ENCODE assay signal across 8 cellular contexts in genomic region chr7:64795176-64795575, GRCh38. TPM values are rescaled to one million over a fixed set of nuclear protein-coding genes. Genes with fewer than 3 reads are reported as not detected.
DNase-seq lines count a peak whose midpoint lies in the region; ATAC-seq and TF ChIP-seq lines count a peak whose summit lies in the region.

No MANE protein-coding gene starts in this region.

- DNase-seq in activated T-cell treated with anti-CD3 and anti-CD28 coated beads, Interleukin-2, amount 50 U/mL, for 24 hours: no peak
- no peak for DNase-seq in activated T-cell treated with anti-CD3 and anti-CD28 coated beads, Interleukin-2, amount 50 U/mL, for 48 hours
- DNase-seq in activated naive CD4-positive, alpha-beta T cell treated with anti-CD3 and anti-CD28 coated beads, Interleukin-2, amount 50 U/mL, for 72 hours (ENCODE audit: low spot score in 2 of 2): no peak
- peak; percentile 33 for DNase-seq in left kidney (ENCODE audit: low read depth, low spot score)
- no peak for DNase-seq in thoracic aorta (ENCODE audit: low spot score)
- DNase-seq in activated effector memory CD4-positive, alpha-beta T cell treated with anti-CD3 and anti-CD28 coated beads, Interleukin-2, amount 50 U/mL, for 16 hours: no peak

- no peaks in the 10 kb centered on the region for H3K9me3 ChIP-seq in thoracic aorta

- H3K27me3 Mint-ChIP-seq in activated T-cell treated with anti-CD3 and anti-CD28 coated beads, Interleukin-2, amount 50 U/mL, for 24 hours: no peaks in the 10 kb centered on the region

- peak overlapping the region; percentile 98 for H3K27ac Mint-ChIP-seq in activated T-cell treated with anti-CD3 and anti-CD28 coated beads, Interleukin-2, amount 50 U/mL, for 24 hours
- peak overlapping the region; percentile 97 to 98 for H3K27ac Mint-ChIP-seq in activated naive CD4-positive, alpha-beta T cell treated with anti-CD3 and anti-CD28 coated beads, Interleukin-2, amount 50 U/mL, for 72 hours

- H3K36me3 ChIP-seq in thoracic aorta: peaks cover 4% of the 10 kb centered on the region

- no peak for ATAC-seq in activated naive CD4-positive, alpha-beta T cell treated with anti-CD3 and anti-CD28 coated beads, Interleukin-2, amount 50 U/mL, for 72 hours
- ATAC-seq in thoracic aorta (ENCODE audit: insufficient number of reproducible peaks, low FRiP score, low read depth) (no peak), GM18520 (IDR thresholded peaks at IDR 0.05; ENCODE audit: unreplicated experiment) (no peak), GM21381 (IDR thresholded peaks at IDR 0.05; ENCODE audit: unreplicated experiment) (no peak)

- H3K4me1 ChIP-seq in thoracic aorta (ENCODE audit: control insufficient read depth in 1 of 2, low read depth in 2 of 2): peaks cover 8 to 22% of the 10 kb centered on the region in 2 donors

- H3K4me3 ChIP-seq in thoracic aorta: peak overlapping the region; percentile 99

- H3K27me3 ChIP-seq in thoracic aorta (replicated peaks; ENCODE audit: insufficient read depth): no peaks in the 10 kb centered on the region

- H3K36me3 Mint-ChIP-seq in activated T-cell treated with anti-CD3 and anti-CD28 coated beads, Interleukin-2, amount 50 U/mL, for 24 hours (ENCODE audit: low read depth): peaks cover 55% of the 10 kb centered on the region
- H3K36me3 Mint-ChIP-seq in activated naive CD4-positive, alpha-beta T cell treated with anti-CD3 and anti-CD28 coated beads, Interleukin-2, amount 50 U/mL, for 72 hours: peaks cover 15 to 33% of the 10 kb centered on the region in 2 donors

- no peak overlapping the region for H3K27ac ChIP-seq in thoracic aorta

- peak overlapping the region; percentile 100 for H3K4me3 Mint-ChIP-seq in activated T-cell treated with anti-CD3 and anti-CD28 coated beads, Interleukin-2, amount 50 U/mL, for 24 hours

- no peaks in the 10 kb centered on the region for H3K9me3 Mint-ChIP-seq in activated T-cell treated with anti-CD3 and anti-CD28 coated beads, Interleukin-2, amount 50 U/mL, for 24 hours
- no peaks in the 10 kb centered on the region for H3K9me3 Mint-ChIP-seq in activated naive CD4-positive, alpha-beta T cell treated with anti-CD3 and anti-CD28 coated beads, Interleukin-2, amount 50 U/mL, for 72 hours

- TF ChIP-seq CTCF in thoracic aorta (IDR thresholded peaks at IDR 0.05): no peak

- peaks cover 37% of the 10 kb centered on the region for H3K4me1 Mint-ChIP-seq in activated T-cell treated with anti-CD3 and anti-CD28 coated beads, Interleukin-2, amount 50 U/mL, for 24 hours (ENCODE audit: low read depth)

RNA-seq across cellular contexts. Expression of gene ZNF138, which starts 0.9 kb away (rescaled TPM):
- total RNA-seq in activated naive CD4-positive, alpha-beta T cell treated with anti-CD3 and anti-CD28 coated beads, Interleukin-2, amount 50 U/mL, for 72 hours: 10 to 100 TPM; 11.1 to 11.3 TPM
- 10 to 100 TPM in 1 of 2 donors, 1 to 10 TPM in 1; 7.7 to 11.0 TPM for total RNA-seq in thoracic aorta
